ENCODE assay signal across 8 cellular contexts in genomic region chr6:27505209-27506027, GRCh38. TPM values are rescaled to one million over a fixed set of nuclear protein-coding genes. Genes with fewer than 3 reads are reported as not detected.
DNase-seq lines count a peak whose midpoint lies in the region; ATAC-seq and TF ChIP-seq lines count a peak whose summit lies in the region.

No MANE protein-coding gene starts in this region.

- H3K27ac ChIP-seq in MM.1S (ENCODE audit: low read length) (peak overlapping the region; percentile 6; the same call in 1 of the 2 replicates), WERI-Rb-1 (no peak overlapping the region), parathyroid adenoma (no peak overlapping the region)

- no peaks in the 10 kb centered on the region for H4K20me1 ChIP-seq in MM.1S (ENCODE audit: insufficient read depth, low read length)

- H2AFZ ChIP-seq in MM.1S (ENCODE audit: low read length) (peak overlapping the region; percentile 17; the same call in 1 of the 2 replicates), parathyroid adenoma (peak overlapping the region; percentile 17)

- H3K9me3 ChIP-seq in MM.1S (replicated peaks; ENCODE audit: insufficient read depth, low read length) (no peaks in the 10 kb centered on the region), WERI-Rb-1 (ENCODE audit: severe bottlenecking) (peaks cover 5% of the 10 kb centered on the region), parathyroid adenoma (ENCODE audit: control insufficient read depth, low read length) (no peaks in the 10 kb centered on the region)

- H3K79me2 ChIP-seq in MM.1S (ENCODE audit: low read length) (no peaks in the 10 kb centered on the region), parathyroid adenoma (no peaks in the 10 kb centered on the region)

- H3K4me2 ChIP-seq in MM.1S (ENCODE audit: low read depth, low read length), result peak overlapping the region; percentile 63
- no peak overlapping the region for H3K4me2 ChIP-seq in parathyroid adenoma (ENCODE audit: low read length)

- H3K36me3 ChIP-seq in MM.1S (replicated peaks; ENCODE audit: insufficient read depth, low read length) (no peaks in the 10 kb centered on the region), WERI-Rb-1 (no peaks in the 10 kb centered on the region), parathyroid adenoma (ENCODE audit: control insufficient read depth, insufficient read depth, low read length) (no peaks in the 10 kb centered on the region)

- H3K9ac ChIP-seq in MM.1S (ENCODE audit: low read length), result no peak overlapping the region
- no peak overlapping the region for H3K9ac ChIP-seq in parathyroid adenoma

- TF ChIP-seq CTCF in MM.1S (IDR thresholded peaks at IDR 0.05; ENCODE audit: low read length), result no peak
- TF ChIP-seq CTCF in WERI-Rb-1 (IDR thresholded peaks at IDR 0.05; ENCODE audit: low read depth, low read length), result no peak
- no peak for TF ChIP-seq CTCF in parathyroid adenoma (IDR thresholded peaks at IDR 0.05)
- TF ChIP-seq CTCF in omental fat pad (IDR thresholded peaks at IDR 0.05), result no peak

- H3F3A ChIP-seq in MM.1S (ENCODE audit: insufficient read depth, low read length), result peaks cover 30% of the 10 kb centered on the region

- DNase-seq in DMS 273 (lab: John Stamatoyannopoulos, UW; ENCODE audit: unreplicated experiment) (peak; percentile 95), MM.1S (peak; percentile 75), WERI-Rb-1 (peak; percentile 66), dedifferentiated amniotic fluid mesenchymal stem cell (ENCODE audit: extremely low spot score) (peak; percentile 20), NCI-H187 treated with DMSO at 0.1 percent for 48 hours (lab: John Stamatoyannopoulos, UW) (no peak), omental fat pad (ENCODE audit: low spot score) (no peak), LoVo (ENCODE audit: low spot score) (no peak)

- no peaks in the 10 kb centered on the region for H3K9me2 ChIP-seq in MM.1S (replicated peaks; ENCODE audit: insufficient read depth, low read length)

- peaks cover 5% of the 10 kb centered on the region; the same call in 1 of the 2 replicates for H3K4me1 ChIP-seq in MM.1S (ENCODE audit: low read length)
- H3K4me1 ChIP-seq in parathyroid adenoma, result no peaks in the 10 kb centered on the region

- no peaks in the 10 kb centered on the region for H3K27me3 ChIP-seq in MM.1S (replicated peaks; ENCODE audit: insufficient read depth, low read length)
- H3K27me3 ChIP-seq in WERI-Rb-1 (ENCODE audit: insufficient read depth, low read depth, severe bottlenecking), result peaks cover 62% of the 10 kb centered on the region
- H3K27me3 ChIP-seq in parathyroid adenoma (ENCODE audit: control insufficient read depth, insufficient read depth, low read length), result peaks cover 11% of the 10 kb centered on the region

- H3K4me3 ChIP-seq in MM.1S (ENCODE audit: low read length), result peak overlapping the region; percentile 38; the same call in 1 of the 2 replicates
- H3K4me3 ChIP-seq in WERI-Rb-1 (ENCODE audit: low read depth, low read length), result no peak overlapping the region
- H3K4me3 ChIP-seq in parathyroid adenoma (ENCODE audit: low read depth, low read length), result no peak overlapping the region

- no peak for ATAC-seq in omental fat pad (ENCODE audit: low FRiP score)

RNA-seq across cellular contexts. Expression of gene ZNF184, which starts 32.5 kb away (rescaled TPM):
- total RNA-seq in omental fat pad, result 1 to 10 TPM; 2.5 to 9.3 (median 5.5) TPM

Comparison
In these comparisons a context has a peak if more than half of its experiments do, and no peak if none do; other contexts are left out.
1. DNase-seq: peak in DMS 273 (single experiment), MM.1S (single experiment), WERI-Rb-1 (single experiment) and dedifferentiated amniotic fluid mesenchymal stem cell (single experiment); none in NCI-H187 treated with DMSO at 0.1 percent for 48 hours (single experiment), omental fat pad (single experiment) and LoVo (single experiment).